ENCODE assay signal across 1 cellular context in genomic region chr16:88150456-88151140, GRCh38.
TF ChIP-seq lines count a peak whose summit lies in the region.
"Not testable (repeated sequence)": the region's sequence is repeated elsewhere in the genome, so short reads cannot be mapped to it uniquely, and the experiment has no call there.

No MANE protein-coding gene starts in this region.

TF ChIP-seq in HepG2, 621 proteins besides CTCF, POLR2A, EP300 and RAD21 (continued from another document):
- TF ChIP-seq PHF21A (CRISPR knock-in tag; IDR thresholded peaks at IDR 0.05) (peak; percentile 77), ELF3 (CRISPR knock-in tag; IDR thresholded peaks at IDR 0.05) (peak; percentile 97), SOX13 (CRISPR knock-in tag; conservative IDR thresholded peaks at IDR 0.05 in 1 of 2, IDR thresholded peaks at IDR 0.05 in 1 of 2) (peak in 1 of 2 experiments; percentile 52; a peak in 2 of 4 replicates), HOMEZ (CRISPR knock-in tag; IDR thresholded peaks at IDR 0.05; ENCODE audit: low read depth) (peak; percentile 54; the same call in 1 of the 2 replicates), ARID5B (CRISPR knock-in tag; IDR thresholded peaks at IDR 0.05) (peak; percentile 67), GATAD2A (CRISPR knock-in tag; IDR thresholded peaks at IDR 0.05) (peak; percentile 70), ZEB1 (IDR thresholded peaks at IDR 0.05; ENCODE audit: insufficient replicate concordance, low read depth) (peak; percentile 44), TCF7 (IDR thresholded peaks at IDR 0.05; ENCODE audit: low read depth) (peak; percentile 2; the same call in 1 of the 2 replicates), GABPA (CRISPR knock-in tag; IDR thresholded peaks at IDR 0.05; ENCODE audit: low read depth) (peak; percentile 67), PRDM10 (CRISPR knock-in tag; IDR thresholded peaks at IDR 0.05; ENCODE audit: low read depth) (0 out of 2 replicates have a peak, but pooled peaks have one; percentile 38), ZBTB37 (CRISPR knock-in tag; IDR thresholded peaks at IDR 0.05) (peak; percentile 86; the same call in 1 of the 2 replicates), GMEB1 (CRISPR knock-in tag; IDR thresholded peaks at IDR 0.05; ENCODE audit: borderline replicate concordance) (peak; percentile 19; the same call in 1 of the 2 replicates), SOX5 (CRISPR knock-in tag; IDR thresholded peaks at IDR 0.05; ENCODE audit: borderline replicate concordance) (peak; percentile 62; the same call in 1 of the 2 replicates), NFYC (CRISPR knock-in tag; IDR thresholded peaks at IDR 0.05) (peak; percentile 66), ZNF710 (CRISPR knock-in tag; IDR thresholded peaks at IDR 0.05; ENCODE audit: borderline replicate concordance) (0 out of 2 replicates have a peak, but pooled peaks have one; percentile 44), NONO (CRISPR knock-in tag; conservative IDR thresholded peaks at IDR 0.05) (0 out of 2 replicates have a peak, but pooled peaks have one; percentile 33), ZNF644 (CRISPR knock-in tag; IDR thresholded peaks at IDR 0.05; ENCODE audit: low read depth) (peak; percentile 31; the same call in 1 of the 2 replicates), ZMYM2 (CRISPR knock-in tag; IDR thresholded peaks at IDR 0.05) (peak; percentile 53), GFI1 (CRISPR knock-in tag; IDR thresholded peaks at IDR 0.05; ENCODE audit: borderline replicate concordance) (peak; percentile 79), ISL2 (CRISPR knock-in tag; IDR thresholded peaks at IDR 0.05) (peak; percentile 55; the same call in 1 of the 2 replicates), ZNF264 (CRISPR knock-in tag; IDR thresholded peaks at IDR 0.05) (peak; percentile 43; the same call in 1 of the 2 replicates), SNAI1 (CRISPR knock-in tag; IDR thresholded peaks at IDR 0.05; ENCODE audit: borderline replicate concordance) (0 out of 2 replicates have a peak, but pooled peaks have one; percentile 56), FOXJ3 (CRISPR knock-in tag; IDR thresholded peaks at IDR 0.05; ENCODE audit: borderline replicate concordance) (0 out of 2 replicates have a peak, but pooled peaks have one; percentile 16), ETV5 (CRISPR knock-in tag; IDR thresholded peaks at IDR 0.05; ENCODE audit: borderline replicate concordance) (peak; percentile 87), ERF (CRISPR knock-in tag; IDR thresholded peaks at IDR 0.05) (peak; percentile 80), SP5 (CRISPR knock-in tag; IDR thresholded peaks at IDR 0.05; ENCODE audit: borderline replicate concordance, low read depth) (peak; percentile 86), ARID4A (CRISPR knock-in tag; IDR thresholded peaks at IDR 0.05; ENCODE audit: borderline replicate concordance) (peak; percentile 32; the same call in 1 of the 2 replicates)
- not testable (repeated sequence) for TF ChIP-seq SOX13 (IDR thresholded peaks at IDR 0.05); GABPA (IDR thresholded peaks at IDR 0.05; ENCODE audit: low read depth, low read length); NONO (IDR thresholded peaks at IDR 0.05)
